In the genomic region with DNA sequence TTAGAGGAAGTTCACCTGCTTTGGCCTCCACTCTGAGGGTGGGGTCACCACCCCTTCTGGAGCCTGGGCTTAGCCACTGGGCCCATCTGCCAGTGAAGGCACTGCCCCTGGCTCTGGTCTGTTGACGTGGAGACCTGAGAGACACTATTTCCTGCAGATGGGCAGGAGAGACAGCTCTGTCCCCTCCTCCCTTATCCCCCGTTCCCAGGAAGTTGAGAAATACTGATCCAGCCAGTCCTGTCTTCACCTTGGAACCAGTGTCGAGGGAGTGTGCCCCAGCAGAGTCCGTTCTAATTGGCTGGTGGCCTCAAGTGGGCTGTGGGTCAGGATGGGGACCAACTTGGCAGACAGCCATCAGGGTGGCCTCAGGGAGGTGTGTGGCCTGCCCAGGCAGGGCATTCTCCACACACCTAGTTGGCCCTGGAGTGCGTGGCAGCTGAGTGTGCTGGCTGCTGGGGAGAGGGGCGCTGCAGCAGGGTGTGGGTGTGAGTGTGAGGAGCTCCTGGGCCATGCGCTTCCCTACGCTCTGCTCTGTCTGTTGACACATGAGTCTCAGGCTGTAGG, we compare ENCODE assay signal across 1 cellular context.
TF ChIP-seq lines count a peak whose summit lies in the region.

No MANE protein-coding gene starts in this region.

TF ChIP-seq in IMR-90, 13 proteins besides CTCF, POLR2A, EP300 and RAD21 (continued from another document):
- TF ChIP-seq, protein P1, sequence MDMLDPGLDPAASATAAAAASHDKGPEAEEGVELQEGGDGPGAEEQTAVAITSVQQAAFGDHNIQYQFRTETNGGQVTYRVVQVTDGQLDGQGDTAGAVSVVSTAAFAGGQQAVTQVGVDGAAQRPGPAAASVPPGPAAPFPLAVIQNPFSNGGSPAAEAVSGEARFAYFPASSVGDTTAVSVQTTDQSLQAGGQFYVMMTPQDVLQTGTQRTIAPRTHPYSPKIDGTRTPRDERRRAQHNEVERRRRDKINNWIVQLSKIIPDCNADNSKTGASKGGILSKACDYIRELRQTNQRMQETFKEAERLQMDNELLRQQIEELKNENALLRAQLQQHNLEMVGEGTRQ (IDR thresholded peaks at IDR 0.05; ENCODE audit: low read depth, low read length), result no peak
- no peak for TF ChIP-seq FOS (IDR thresholded peaks at IDR 0.05; ENCODE audit: low read depth, low read length)
- TF ChIP-seq BHLHE40 (IDR thresholded peaks at IDR 0.05; ENCODE audit: low read depth, low read length), result no peak
- no peak for TF ChIP-seq CHD1 (IDR thresholded peaks at IDR 0.05; ENCODE audit: low read depth, low read length)
- TF ChIP-seq NFE2L2 (IDR thresholded peaks at IDR 0.05; ENCODE audit: low read depth, low read length), result no peak
- TF ChIP-seq, protein P2, sequence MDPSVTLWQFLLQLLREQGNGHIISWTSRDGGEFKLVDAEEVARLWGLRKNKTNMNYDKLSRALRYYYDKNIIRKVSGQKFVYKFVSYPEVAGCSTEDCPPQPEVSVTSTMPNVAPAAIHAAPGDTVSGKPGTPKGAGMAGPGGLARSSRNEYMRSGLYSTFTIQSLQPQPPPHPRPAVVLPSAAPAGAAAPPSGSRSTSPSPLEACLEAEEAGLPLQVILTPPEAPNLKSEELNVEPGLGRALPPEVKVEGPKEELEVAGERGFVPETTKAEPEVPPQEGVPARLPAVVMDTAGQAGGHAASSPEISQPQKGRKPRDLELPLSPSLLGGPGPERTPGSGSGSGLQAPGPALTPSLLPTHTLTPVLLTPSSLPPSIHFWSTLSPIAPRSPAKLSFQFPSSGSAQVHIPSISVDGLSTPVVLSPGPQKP (IDR thresholded peaks at IDR 0.05; ENCODE audit: borderline replicate concordance, low read depth, low read length), result no peak
- TF ChIP-seq SMC3 (IDR thresholded peaks at IDR 0.05; ENCODE audit: low read depth, low read length), result no peak
- no peak for TF ChIP-seq MXI1 (IDR thresholded peaks at IDR 0.05; ENCODE audit: borderline replicate concordance, low read depth, low read length)
- no peak for TF ChIP-seq RFX5 (IDR thresholded peaks at IDR 0.05; ENCODE audit: low read depth, low read length)
